ENCODE assay signal across 8 cellular contexts in genomic region chr15:24954783-24955548, GRCh38. TPM values are rescaled to one million over a fixed set of nuclear protein-coding genes. Genes with fewer than 3 reads are reported as not detected.
A peak's percentile ranks its signal among the peaks of the same experiment; 100 is the strongest.
DNase-seq lines count a peak whose midpoint lies in the region; ATAC-seq and TF ChIP-seq lines count a peak whose summit lies in the region.

TSS of gene SNRPN (plus strand) at chr15:24954987. CDS start at chr15:24974454, 19,467 bp downstream.
A gene with protein sequence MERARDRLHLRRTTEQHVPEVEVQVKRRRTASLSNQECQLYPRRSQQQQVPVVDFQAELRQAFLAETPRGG (plus strand): TSS chr15:24954987. CDS start chr15:24955049, 62 bp downstream.

- TF ChIP-seq CTCF in GM06990 (IDR thresholded peaks at IDR 0.05; ENCODE audit: insufficient read depth, low read length, poor library complexity, severe bottlenecking): no peak
- TF ChIP-seq CTCF in epithelial cell of esophagus (IDR thresholded peaks at IDR 0.05; ENCODE audit: insufficient read depth, low read depth, low read length, missing control alignments): no peak

- H3K36me3 ChIP-seq in GM06990 (ENCODE audit: control insufficient read depth, insufficient read depth, low read length): no peaks in the 10 kb centered on the region

- ATAC-seq in HG02763 (IDR thresholded peaks at IDR 0.05; ENCODE audit: unreplicated experiment): peak; percentile 49

- peak within 1 kb of the TSS; percentile 84 for H3K4me3 ChIP-seq in GM06990 (replicated peaks; ENCODE audit: low read depth, low read length)
- H3K4me3 ChIP-seq in epithelial cell of esophagus (ENCODE audit: low read length): peak within 1 kb of the TSS; percentile 83
- peak within 1 kb of the TSS; percentile 75 for H3K4me3 ChIP-seq in mononuclear cell (ENCODE audit: low read length)

- DNase-seq in GM06990 (ENCODE audit: extremely low read depth, insufficient read length) (peak; percentile 75), NCI-H69 (lab: John Stamatoyannopoulos, UW) (peak; percentile 85), epithelial cell of esophagus (ENCODE audit: low read depth) (peak; percentile 75), KG1 (lab: John Stamatoyannopoulos, UW) (no peak)
- peak; percentile 81 for DNase-seq in activated CD8-positive, alpha-beta memory T cell treated with anti-CD3 and anti-CD28 coated beads, Interleukin-2, amount 50 U/mL, for 48 hours
- peak; percentile 59 to 62 for DNase-seq in stimulated activated CD8-positive, alpha-beta memory T cell treated with anti-CD3 and anti-CD28 coated beads, Interleukin-15, amount 100 ng/mL, for 48 hours (ENCODE audit: low read depth in 2 of 2)

- H3K27me3 ChIP-seq in GM06990 (replicated peaks; ENCODE audit: control insufficient read depth, insufficient read depth, low read length) (no peaks in the 10 kb centered on the region), mononuclear cell (ENCODE audit: insufficient read depth, low read length) (peaks cover 9% of the 10 kb centered on the region)

- peaks cover 2% of the 10 kb centered on the region for H3K4me1 ChIP-seq in mononuclear cell (ENCODE audit: insufficient read depth, low read length)

- no peaks in the 10 kb centered on the region for H3K9me3 ChIP-seq in mononuclear cell (ENCODE audit: low read depth, low read length)

RNA-seq across cellular contexts. Expression of gene SNRPN, which starts in this region (rescaled TPM):
- 89.0 TPM for total RNA-seq in mononuclear cell

RNA-seq across cellular contexts. Expression of the second gene that starts in this region (rescaled TPM):
- total RNA-seq in mononuclear cell: 25.6 TPM
